8 cellular contexts compared by ENCODE assay signal in the genomic region with DNA sequence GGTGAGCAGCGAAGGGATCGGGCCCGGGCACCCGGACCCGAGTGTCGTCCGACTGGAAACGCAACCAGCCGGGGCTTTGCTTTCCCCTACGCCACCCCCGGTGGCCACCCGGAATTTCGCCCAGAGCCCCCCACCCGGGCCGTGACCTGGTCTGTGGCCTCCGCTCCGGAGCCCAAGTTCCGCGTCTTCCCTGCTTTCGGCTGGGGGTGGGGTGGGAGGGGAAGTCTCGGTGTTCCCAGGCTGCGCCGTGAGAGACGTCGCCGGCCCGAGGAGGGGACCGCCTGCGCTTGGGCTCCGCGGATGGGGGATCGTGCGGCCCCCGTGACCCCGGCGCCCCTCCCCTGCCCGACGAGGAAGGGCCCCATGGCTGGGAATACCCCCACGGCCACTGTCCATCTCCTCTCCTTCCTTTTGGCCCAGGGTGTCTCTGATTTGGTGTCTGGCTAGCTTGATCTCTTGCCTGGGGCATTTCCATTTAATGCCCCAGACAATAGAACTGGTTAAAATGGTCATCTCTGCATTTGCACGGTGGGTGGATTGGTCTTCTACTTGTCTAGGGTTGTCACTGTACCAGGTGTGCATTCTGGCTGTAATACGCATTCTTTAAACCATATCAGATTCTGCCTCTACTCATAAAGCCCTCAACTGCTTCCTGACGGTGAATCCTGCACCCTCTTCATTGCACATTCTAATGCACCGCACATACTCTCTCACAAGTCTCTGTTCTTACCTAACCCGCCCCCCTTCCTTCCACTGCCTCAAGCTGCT. TPM values are rescaled to one million over a fixed set of nuclear protein-coding genes. Genes with fewer than 3 reads are reported as not detected.
A peak's percentile ranks its signal among the peaks of the same experiment; 100 is the strongest.
DNase-seq lines count a peak whose midpoint lies in the region; ATAC-seq, FAIRE-seq and TF ChIP-seq lines count a peak whose summit lies in the region.

No MANE protein-coding gene starts in this region.

- H3K27ac Mint-ChIP-seq in CD8-positive, alpha-beta T cell = peak overlapping the region; percentile 94

- TF ChIP-seq CTCF in CD8-positive, alpha-beta T cell (IDR thresholded peaks at IDR 0.05) = no peak
- no peak for TF ChIP-seq CTCF in pancreas (IDR thresholded peaks at IDR 0.05)

- no peaks in the 10 kb centered on the region for H3K9me3 ChIP-seq in CD8-positive, alpha-beta T cell (ENCODE audit: low read length)
- H3K9me3 ChIP-seq in pancreas = no peaks in the 10 kb centered on the region

- H3K4me3 ChIP-seq in CD8-positive, alpha-beta T cell (ENCODE audit: low read depth, low read length) = peak overlapping the region; percentile 65
- H3K4me3 ChIP-seq in pancreas = peak overlapping the region; percentile 83 to 95 (median 86)

- H3K4me1 Mint-ChIP-seq in CD8-positive, alpha-beta T cell (ENCODE audit: low read depth) = peaks cover 27% of the 10 kb centered on the region

- H3K36me3 ChIP-seq in CD8-positive, alpha-beta T cell (ENCODE audit: insufficient read depth, low read length) = no peaks in the 10 kb centered on the region
- H3K36me3 ChIP-seq in pancreas = no peaks in the 10 kb centered on the region

- WGBS in pancreas, 2 donors = 1% methylated on average over 37 to 44 of the region's 44 CpGs

- intact Hi-C loops in CD8-positive, alpha-beta T cell (cut with DNase I, micrococcal nuclease) = loop anchor here (1.0 to 5.0 kb wide), 12 partner anchors 163 to 1174 kb away; partner anchors contain the start of genes ALG9 (in 2 of the 2), CFAP68 (in 2 of the 2), FDXACB1 (in 2 of the 2) and PPP2R1B (in 2 of the 2)
- intact Hi-C loops in left ventricle myocardium superior (cut with micrococcal nuclease) (loop anchor here (2.0 to 5.0 kb wide), 2 partner anchors 174 to 239 kb away; no protein-coding TSS in a partner anchor), pancreas (cut with DNase I) (loop anchor here in 2 of 3 donors (5.0 kb wide), 2 partner anchors 164 to 174 kb away; partner anchors contain the start of gene PPP2R1B (in 1 of the 2))

- H3K27me3 Mint-ChIP-seq in CD8-positive, alpha-beta T cell (ENCODE audit: low read depth) = no peaks in the 10 kb centered on the region

- POLR2A ChIA-PET in CD8-positive, alpha-beta T cell (lab: Charles Lee) = interaction anchor here (1.3 kb wide), 1 partner anchor 163 kb away, joined by 5 read pairs; the partner anchor contains the start of gene PPP2R1B

- CTCF ChIA-PET in CD8-positive, alpha-beta T cell (lab: Charles Lee) = interaction anchor here (1.3 to 2.7 kb wide), 2 partner anchors 10 to 173 kb away, joined by 6 to 19 read pairs; no protein-coding TSS in a partner anchor

- H3K27me3 ChIP-seq in CD8-positive, alpha-beta T cell (ENCODE audit: insufficient read depth, low read length) = no peaks in the 10 kb centered on the region
- no peaks in the 10 kb centered on the region for H3K27me3 ChIP-seq in pancreas

- H3K36me3 Mint-ChIP-seq in CD8-positive, alpha-beta T cell = peaks cover 7% of the 10 kb centered on the region

- peak overlapping the region; percentile 77 for H3K27ac ChIP-seq in CD8-positive, alpha-beta T cell (ENCODE audit: low read depth, low read length)
- peak overlapping the region; percentile 94 to 98 (median 96) for H3K27ac ChIP-seq in pancreas

- DNase-seq in CD8-positive, alpha-beta T cell = peak in 4 of 7 experiments; percentile 13 to 40 (median 18)
- DNase-seq in NCI-H345 treated with DMSO at 0.1 percent for 48 hours (lab: John Stamatoyannopoulos, UW; ENCODE audit: unreplicated experiment) = peak; percentile 12
- DNase-seq in anterior cingulate cortex (lab: John Stamatoyannopoulos, UW) = peak in 41 of 58 donors; percentile 4 to 75 (median 50)
- DNase-seq in left ventricle myocardium superior = no peak
- DNase-seq in pancreas = peak in 3 of 6 donors; percentile 24 to 75 (median 42)

- peak overlapping the region; percentile 94 for H3K4me3 Mint-ChIP-seq in CD8-positive, alpha-beta T cell

- ATAC-seq in CD8-positive, alpha-beta T cell = peak; percentile 29
- ATAC-seq in GM21717 (IDR thresholded peaks at IDR 0.05; ENCODE audit: unreplicated experiment) (peak; percentile 1), left ventricle myocardium superior (peak; percentile 47), pancreas (peak; percentile 29 to 52 (median 43)), GM18873 (IDR thresholded peaks at IDR 0.05; ENCODE audit: low FRiP score, unreplicated experiment) (no peak), GM21786 (IDR thresholded peaks at IDR 0.05; ENCODE audit: unreplicated experiment) (no peak)

- peaks cover 24% of the 10 kb centered on the region for H3K4me1 ChIP-seq in CD8-positive, alpha-beta T cell (ENCODE audit: insufficient read depth, low read length)
- peaks cover 9 to 39% (median 29%) of the 10 kb centered on the region in 3 donors for H3K4me1 ChIP-seq in pancreas

- FAIRE-seq in pancreas (lab: Jason Lieb, UNC) = no peak

- no peaks in the 10 kb centered on the region for H3K9me3 Mint-ChIP-seq in CD8-positive, alpha-beta T cell

RNA-seq across cellular contexts. Expression of gene SIK2, which starts 0.8 kb away (rescaled TPM):
- total RNA-seq in CD8-positive, alpha-beta T cell = 1 to 10 TPM; 2.9 to 3.2 TPM
- total RNA-seq in left ventricle myocardium superior (17.8 TPM), pancreas (10 to 100 TPM; 10.7 to 24.7 (median 18.3) TPM)
- polyA plus RNA-seq in pancreas = 1 to 10 TPM; 4.7 to 9.7 TPM

Comparison
In these comparisons a context has a peak if more than half of its experiments do, and no peak if none do; other contexts are left out.
1. ATAC-seq: peak in CD8-positive, alpha-beta T cell (single experiment), GM21717 (single experiment), left ventricle myocardium superior (single experiment) and pancreas (4 of 4); none in GM18873 (single experiment) and GM21786 (single experiment).